In genomic region chr15:99343836-99344551, GRCh38 we compare ENCODE assay signal across 9 cellular contexts.
DNase-seq lines count a peak whose midpoint lies in the region; ATAC-seq, FAIRE-seq and TF ChIP-seq lines count a peak whose summit lies in the region.
"Had no signal": no experiment of that assay in that cellular context is flagged by ENCODE, and none has a peak within 500 bp of the region (broad histone marks: within the 10 kb centered on the region; RNA-seq: fewer than 3 reads in every experiment).

No MANE protein-coding gene starts in this region.

- TF ChIP-seq CTCF in osteocyte (IDR thresholded peaks at IDR 0.05), result peak; percentile 36

- no peaks in the 10 kb centered on the region for H3K9me3 Mint-ChIP-seq in activated CD4-positive, alpha-beta T cell treated with anti-CD3 and anti-CD28 coated beads for 36 hours (ENCODE audit: low read depth)
- peaks cover under 1% of the 10 kb centered on the region for H3K9me3 Mint-ChIP-seq in osteocyte (ENCODE audit: unreplicated experiment)

- peaks cover 12% of the 10 kb centered on the region for H3K4me1 Mint-ChIP-seq in activated CD4-positive, alpha-beta T cell treated with anti-CD3 and anti-CD28 coated beads for 36 hours
- H3K4me1 Mint-ChIP-seq in osteocyte (ENCODE audit: unreplicated experiment), result peaks cover 46% of the 10 kb centered on the region

- intact Hi-C loops in activated CD4-positive, alpha-beta T cell treated with anti-CD3 and anti-CD28 coated beads for 36 hours (cut with DNase I, micrococcal nuclease), result loop anchor here (1.0 to 10.0 kb wide), 4 partner anchors 27 to 363 kb away; partner anchors contain the start of gene MEF2A (in 1 of the 2)

- no peak overlapping the region for H3K4me3 Mint-ChIP-seq in activated CD4-positive, alpha-beta T cell treated with anti-CD3 and anti-CD28 coated beads for 36 hours
- H3K4me3 Mint-ChIP-seq in osteocyte (ENCODE audit: unreplicated experiment), result no peak overlapping the region

- CTCF ChIA-PET in activated CD4-positive, alpha-beta T cell treated with anti-CD3 and anti-CD28 coated beads for 36 hours (lab: Charles Lee), result interaction anchor here (0.8 to 2.0 kb wide), 6 partner anchors 18 to 360 kb away, joined by 3 to 12 read pairs (median 4); no protein-coding TSS in a partner anchor

- POLR2A ChIA-PET in activated CD4-positive, alpha-beta T cell treated with anti-CD3 and anti-CD28 coated beads for 36 hours (lab: Charles Lee), result no interaction called here

- peak overlapping the region; percentile 7 for H3K27ac Mint-ChIP-seq in activated CD4-positive, alpha-beta T cell treated with anti-CD3 and anti-CD28 coated beads for 36 hours
- H3K27ac Mint-ChIP-seq in osteocyte (ENCODE audit: unreplicated experiment), result no peak overlapping the region
- H3K27ac Mint-ChIP-seq: IgD-negative memory B cell had no signal

- ATAC-seq in activated CD4-positive, alpha-beta T cell treated with anti-CD3 and anti-CD28 coated beads for 36 hours, result peak; percentile 90

- DNase-seq in GM19239 (ENCODE audit: insufficient read length, low spot score), result no peak
- peak; percentile 71 for DNase-seq in activated CD4-positive, alpha-beta T cell treated with anti-CD3 and anti-CD28 coated beads for 36 hours
- DNase-seq in effector CD8-positive, alpha-beta T cell (lab: John Stamatoyannopoulos, UW), result peak; percentile 33
- DNase-seq in osteocyte (ENCODE audit: extremely low spot score, unreplicated experiment), result no peak
- DNase-seq in RPMI8226, result no peak
- DNase-seq in 8988T, result no peak
- no peak for DNase-seq in DMS114 treated with DMSO at 0.1 percent for 48 hours (lab: John Stamatoyannopoulos, UW; ENCODE audit: unreplicated experiment)
- DNase-seq in NCI-H128 (lab: John Stamatoyannopoulos, UW; ENCODE audit: unreplicated experiment), result no peak

- no peaks in the 10 kb centered on the region for H3K36me3 Mint-ChIP-seq in activated CD4-positive, alpha-beta T cell treated with anti-CD3 and anti-CD28 coated beads for 36 hours (ENCODE audit: low read depth)
- peaks cover 4% of the 10 kb centered on the region for H3K36me3 Mint-ChIP-seq in osteocyte (ENCODE audit: unreplicated experiment)

- FAIRE-seq in GM19239 (lab: Jason Lieb, UNC), result peak; percentile 4

- no peaks in the 10 kb centered on the region for H3K27me3 Mint-ChIP-seq in activated CD4-positive, alpha-beta T cell treated with anti-CD3 and anti-CD28 coated beads for 36 hours
- no peaks in the 10 kb centered on the region for H3K27me3 Mint-ChIP-seq in osteocyte (ENCODE audit: unreplicated experiment)
- H3K27me3 Mint-ChIP-seq: IgD-negative memory B cell had no signal

Comparison
In these comparisons a context has a peak if more than half of its experiments do, and no peak if none do; other contexts are left out.
1. DNase-seq: peak in activated CD4-positive, alpha-beta T cell treated with anti-CD3 and anti-CD28 coated beads for 36 hours (single experiment) and effector CD8-positive, alpha-beta T cell (single experiment); none in GM19239 (single experiment), osteocyte (single experiment), RPMI8226 (single experiment), 8988T (single experiment), DMS114 treated with DMSO at 0.1 percent for 48 hours (single experiment) and NCI-H128 (single experiment).